In the genomic region with DNA sequence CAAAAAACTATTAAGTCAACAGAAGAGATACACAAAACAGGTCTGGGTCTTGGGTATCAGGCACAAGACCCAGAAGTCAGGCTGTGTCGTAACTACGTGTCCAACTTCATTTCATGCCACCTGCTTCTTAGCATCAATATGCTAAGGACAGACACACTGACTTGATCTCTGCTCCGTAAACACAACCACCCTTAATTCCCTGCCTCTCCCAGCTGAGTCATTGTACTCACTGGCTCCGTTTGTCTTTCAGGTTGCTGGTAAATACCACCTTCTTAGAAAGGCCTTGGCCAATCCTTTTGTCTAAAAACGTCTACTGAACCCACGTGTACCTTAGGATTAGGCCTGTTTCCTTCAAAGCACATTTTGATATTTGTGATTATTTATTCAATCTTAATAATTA, we compare ENCODE assay signal across 16 cellular contexts.
DNase-seq lines count a peak whose midpoint lies in the region; ATAC-seq, FAIRE-seq and TF ChIP-seq lines count a peak whose summit lies in the region.
"Had no signal": no experiment of that assay in that cellular context is flagged by ENCODE, and none has a peak within 500 bp of the region (broad histone marks: within the 10 kb centered on the region; RNA-seq: fewer than 3 reads in every experiment).

No MANE protein-coding gene starts in this region.

- H4K8ac ChIP-seq in H1 (ENCODE audit: extremely low read depth, insufficient read depth, low read length), result no peak overlapping the region

- TF ChIP-seq EP300 in H1 (IDR thresholded peaks at IDR 0.05; ENCODE audit: borderline replicate concordance in 1 of 2, low read depth in 2 of 2, low read length in 2 of 2), result no peak

- no peak for TF ChIP-seq CTCF in H1 (IDR thresholded peaks at IDR 0.05; ENCODE audit: control extremely low read depth in 1 of 3, insufficient read depth in 1 of 3, low read depth in 1 of 3, low read length in 3 of 3)

- H2BK12ac ChIP-seq in H1 (ENCODE audit: low read depth, low read length), result no peak overlapping the region

- H2AK5ac ChIP-seq in H1 (ENCODE audit: low read depth, low read length), result no peak overlapping the region

- no peak overlapping the region for H3K27ac ChIP-seq in H1 (ENCODE audit: low read depth, low read length)
- H3K27ac ChIP-seq: C4-2B had no signal

- H4K91ac ChIP-seq in H1 (replicated peaks; ENCODE audit: insufficient read length, low read length), result no peak overlapping the region

- no peaks in the 10 kb centered on the region for H3K79me2 ChIP-seq in H1 (ENCODE audit: control insufficient read depth in 1 of 2, insufficient read depth in 2 of 2, low read length in 2 of 2)

- H3K4ac ChIP-seq in H1 (replicated peaks; ENCODE audit: insufficient read length, low read depth, low read length), result no peak overlapping the region

- no peaks in the 10 kb centered on the region for H4K20me1 ChIP-seq in H1 (replicated peaks in 1 of 2; ENCODE audit: control insufficient read depth in 1 of 2, insufficient read depth in 2 of 2, low read length in 2 of 2)

- no peak overlapping the region for H3K14ac ChIP-seq in H1 (ENCODE audit: insufficient read length)

- DNase-seq in NCI-H82 (lab: John Stamatoyannopoulos, UW), result peak; percentile 32
- no peak for DNase-seq in NCI-H82 treated with DMSO at 0.1 percent for 48 hours (lab: John Stamatoyannopoulos, UW; ENCODE audit: unreplicated experiment)
- DNase-seq in H1 (ENCODE audit: low read depth in 1 of 2, low spot score in 2 of 2), result no peak
- no peak for DNase-seq in left colon
- no peak for DNase-seq in cerebellar nuclear complex (lab: John Stamatoyannopoulos, UW)
- no peak for DNase-seq in kidney tubule cell (ENCODE audit: low spot score)
- no peak for DNase-seq in cerebellar cortex (ENCODE audit: low spot score)
- DNase-seq in AG20443 (ENCODE audit: low spot score), result no peak
- DNase-seq: H9, NCI-H146, NCI-H345, NCI-H774, SIG-M5 had no signal

- H3K4me2 ChIP-seq in H1 (ENCODE audit: insufficient read depth in 1 of 2, low read depth in 2 of 2, low read length in 2 of 2), result 0 out of 4 replicates have a peak overlapping the region, but pooled peaks of 1 of the 2 experiments have one; percentile 5

- CTCF ChIA-PET in H1 (lab: Charles Lee; ENCODE audit: partially characterized antibody), result interaction anchor here (1.7 kb wide), 1 partner anchor 11 kb away, joined by 6 read pairs; no protein-coding TSS in a partner anchor

- no peak overlapping the region for H3K23ac ChIP-seq in H1 (ENCODE audit: insufficient read length)

- no peak overlapping the region for H3K56ac ChIP-seq in H1 (replicated peaks; ENCODE audit: insufficient read length, low read depth, low read length)

- H3K4me3 ChIP-seq in H1 (ENCODE audit: extremely low read depth in 1 of 4, insufficient read depth in 2 of 4, low read depth in 3 of 4, low read length in 4 of 4), result no peak overlapping the region
- H3K4me3 ChIP-seq: GM12878 had no signal

- peak; percentile 13 for FAIRE-seq in H1 (lab: Jason Lieb, UNC)
- FAIRE-seq: GM12878, GM18507 had no signal

- no peak overlapping the region for H2AFZ ChIP-seq in H1 (ENCODE audit: low read length)

- H3K18ac ChIP-seq in H1 (ENCODE audit: extremely low read depth, low read length), result 0 out of 2 replicates have a peak overlapping the region, but pooled peaks have one; percentile 9

- H3K27me3 ChIP-seq in H1 (replicated peaks in 1 of 4; ENCODE audit: control insufficient read depth in 3 of 4, extremely low read depth in 1 of 4, insufficient read depth in 3 of 4, low read length in 3 of 4), result no peaks in the 10 kb centered on the region

- peak overlapping the region; percentile 62; the same call in 1 of the 2 replicates for H2BK5ac ChIP-seq in H1 (ENCODE audit: low read depth, low read length)

- WGBS in H1 (ENCODE audit: extremely low coverage in 1 of 2, insufficient coverage in 1 of 2, insufficient read length in 1 of 2, insufficient replicate concordance in 2 of 2, low coverage in 1 of 2, low lambda C conversion rate in 2 of 2, missing lambda C conversion rate in 1 of 2), 2 experiments, result 58% methylated on average over 6 of the region's 6 CpGs; no CpG with 5 or more reads in 1 of the 2 experiments

- no peaks in the 10 kb centered on the region for H3K23me2 ChIP-seq in H1 (ENCODE audit: low read depth, low read length)

- peak; percentile 54 for ATAC-seq in left colon
- ATAC-seq: GM12878 had no signal

- H2BK20ac ChIP-seq in H1 (ENCODE audit: low read length), result no peak overlapping the region

- H3K9me3 ChIP-seq in H1 (ENCODE audit: insufficient read depth in 2 of 2, low read depth in 1 of 2, low read length in 1 of 2), result no peaks in the 10 kb centered on the region

- H3K9ac ChIP-seq in H1 (replicated peaks in 1 of 4; ENCODE audit: extremely low read depth in 1 of 4, low read depth in 3 of 4, low read length in 3 of 4), result no peak overlapping the region

- no peaks in the 10 kb centered on the region for H3K36me3 ChIP-seq in H1 (ENCODE audit: control insufficient read depth in 2 of 4, insufficient read depth in 4 of 4, low read length in 3 of 4)

- no peaks in the 10 kb centered on the region for H3K79me1 ChIP-seq in H1 (ENCODE audit: low read depth, low read length)

- H4K5ac ChIP-seq in H1 (ENCODE audit: insufficient read length, low read depth, low read length), result no peak overlapping the region

- no peak overlapping the region for H2BK15ac ChIP-seq in H1 (ENCODE audit: low read length)

- intact Hi-C loops in left colon (cut with DNase I, micrococcal nuclease), result no loop called here

- peaks cover 0 to 14% (median 2%) of the 10 kb centered on the region in 4 experiments; a peak in 2 of 7 replicates for H3K4me1 ChIP-seq in H1 (replicated peaks in 1 of 4; ENCODE audit: control insufficient read depth in 3 of 4, insufficient read depth in 4 of 4, low read length in 3 of 4)

- TF ChIP-seq POLR2A in H1 (IDR thresholded peaks at IDR 0.05; ENCODE audit: control extremely low read depth in 1 of 2, low read depth in 2 of 2, low read length in 2 of 2), result no peak

- POLR2A ChIA-PET in H1 (lab: Charles Lee; ENCODE audit: partially characterized antibody), result no interaction called here

- no peak overlapping the region for H2BK120ac ChIP-seq in H1 (replicated peaks; ENCODE audit: low read depth, low read length)

- TF ChIP-seq RAD21 in H1 (IDR thresholded peaks at IDR 0.05 in 1 of 2, conservative IDR thresholded peaks at IDR 0.05 in 1 of 2; ENCODE audit: low read depth in 2 of 2, low read length in 2 of 2), result no peak

TF ChIP-seq in H1, 55 proteins besides CTCF, POLR2A, EP300 and RAD21:
- TF ChIP-seq NANOG (IDR thresholded peaks at IDR 0.05; ENCODE audit: insufficient read depth, low read depth, low read length, poor library complexity, severe bottlenecking) (no peak), BACH1 (IDR thresholded peaks at IDR 0.05; ENCODE audit: low read length) (0 out of 2 replicates have a peak, but pooled peaks have one; percentile 44), TAF1 (IDR thresholded peaks at IDR 0.05; ENCODE audit: low read depth, low read length) (no peak), HDAC2 (IDR thresholded peaks at IDR 0.05; ENCODE audit: borderline replicate concordance in 1 of 2, low read depth in 2 of 2, low read length in 2 of 2) (no peak)
- TF ChIP-seq, protein P1, sequence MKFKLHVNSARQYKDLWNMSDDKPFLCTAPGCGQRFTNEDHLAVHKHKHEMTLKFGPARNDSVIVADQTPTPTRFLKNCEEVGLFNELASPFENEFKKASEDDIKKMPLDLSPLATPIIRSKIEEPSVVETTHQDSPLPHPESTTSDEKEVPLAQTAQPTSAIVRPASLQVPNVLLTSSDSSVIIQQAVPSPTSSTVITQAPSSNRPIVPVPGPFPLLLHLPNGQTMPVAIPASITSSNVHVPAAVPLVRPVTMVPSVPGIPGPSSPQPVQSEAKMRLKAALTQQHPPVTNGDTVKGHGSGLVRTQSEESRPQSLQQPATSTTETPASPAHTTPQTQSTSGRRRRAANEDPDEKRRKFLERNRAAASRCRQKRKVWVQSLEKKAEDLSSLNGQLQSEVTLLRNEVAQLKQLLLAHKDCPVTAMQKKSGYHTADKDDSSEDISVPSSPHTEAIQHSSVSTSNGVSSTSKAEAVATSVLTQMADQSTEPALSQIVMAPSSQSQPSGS (IDR thresholded peaks at IDR 0.05; ENCODE audit: low read length), result no peak
TF ChIP-seq in H1: peak in this region for 1.
